In the genomic region with DNA sequence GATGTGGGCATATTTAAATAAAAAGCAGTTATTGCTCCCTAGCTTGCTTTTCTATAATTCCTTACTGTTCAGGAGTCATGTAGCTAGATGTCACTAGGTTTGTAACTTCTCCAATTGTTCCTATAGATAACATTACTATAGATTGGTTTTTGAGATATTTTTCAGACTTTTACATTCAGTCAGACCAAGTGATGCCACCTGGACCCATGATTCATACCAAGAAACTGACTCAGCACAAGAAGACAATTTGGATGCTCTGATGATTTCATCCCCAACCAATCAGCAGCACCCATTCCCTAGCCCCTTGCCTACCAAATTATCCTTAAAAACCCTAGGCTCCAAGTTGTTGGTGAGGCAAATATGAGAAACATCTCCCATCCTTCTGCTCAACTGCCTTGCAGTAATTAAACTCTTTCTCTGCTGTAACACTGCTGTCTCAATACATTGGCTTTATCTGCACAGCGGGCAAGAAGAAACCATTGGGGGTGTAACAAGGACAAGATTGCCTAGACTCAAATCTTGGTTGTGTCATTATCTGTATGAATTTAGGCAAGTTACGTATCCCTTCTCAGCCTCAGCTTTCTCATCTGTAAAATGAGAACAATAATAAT, we compare ENCODE assay signal across 17 cellular contexts. TPM values are rescaled to one million over a fixed set of nuclear protein-coding genes. Genes with fewer than 3 reads are reported as not detected.
A peak's percentile ranks its signal among the peaks of the same experiment; 100 is the strongest.
DNase-seq lines count a peak whose midpoint lies in the region; ATAC-seq, FAIRE-seq and TF ChIP-seq lines count a peak whose summit lies in the region.
"Had no signal": no experiment of that assay in that cellular context is flagged by ENCODE, and none has a peak within 500 bp of the region (broad histone marks: within the 10 kb centered on the region; RNA-seq: fewer than 3 reads in every experiment).

No MANE protein-coding gene starts in this region.

- H3K27ac Mint-ChIP-seq in activated CD4-positive, alpha-beta T cell treated with anti-CD3 and anti-CD28 coated beads for 36 hours: no peak overlapping the region
- no peak overlapping the region for H3K27ac Mint-ChIP-seq in neural progenitor cell
- H3K27ac Mint-ChIP-seq: CD8-positive, alpha-beta memory T cell had no signal

- no peak for TF ChIP-seq CTCF in HCT116 (IDR thresholded peaks at IDR 0.05 in 2 of 3, conservative IDR thresholded peaks at IDR 0.05 in 1 of 3; ENCODE audit: borderline replicate concordance in 1 of 3, insufficient read depth in 1 of 3, low read depth in 2 of 3, low read length in 2 of 3)
- TF ChIP-seq CTCF in GM12878 (IDR thresholded peaks at IDR 0.05 in 2 of 3, conservative IDR thresholded peaks at IDR 0.05 in 1 of 3; ENCODE audit: control insufficient read depth in 2 of 3, extremely low read depth in 1 of 3, insufficient read depth in 1 of 3, low read depth in 3 of 3, low read length in 3 of 3): no peak
- no peak for TF ChIP-seq CTCF in neural progenitor cell (IDR thresholded peaks at IDR 0.05)
- TF ChIP-seq CTCF in spleen (IDR thresholded peaks at IDR 0.05 in 8 of 11, conservative IDR thresholded peaks at IDR 0.05 in 3 of 11): no peak

- H3K36me3 Mint-ChIP-seq in activated CD4-positive, alpha-beta T cell treated with anti-CD3 and anti-CD28 coated beads for 36 hours (ENCODE audit: low read depth): peaks cover 5% of the 10 kb centered on the region
- peaks cover 2% of the 10 kb centered on the region for H3K36me3 Mint-ChIP-seq in neural progenitor cell

- FAIRE-seq in GM12878 (lab: Jason Lieb, UNC): no peak
- FAIRE-seq: GM18507, H54 had no signal

- no peak overlapping the region for H3K9ac ChIP-seq in HCT116 (ENCODE audit: low read length)
- no peak overlapping the region for H3K9ac ChIP-seq in GM12878 (ENCODE audit: control insufficient read depth, insufficient read depth, low read length)
- no peak overlapping the region for H3K9ac ChIP-seq in neural progenitor cell
- H3K9ac ChIP-seq: BLaER1 had no signal

- intact Hi-C loops in activated CD4-positive, alpha-beta T cell treated with anti-CD3 and anti-CD28 coated beads for 36 hours (cut with DNase I, micrococcal nuclease): no loop called here
- intact Hi-C loops in HCT116 (cut with micrococcal nuclease): no loop called here
- intact Hi-C loops in GM12878 (cut with micrococcal nuclease; ENCODE audit: unreplicated experiment): no loop called here
- intact Hi-C loops in right cardiac atrium (cut with DNase I): no loop called here
- intact Hi-C loops in spleen (cut with DNase I; ENCODE audit: low total_unique reads): no loop called here

- H3K9me3 ChIP-seq in HCT116 (ENCODE audit: control insufficient read depth in 1 of 2, insufficient read depth in 1 of 2, low read depth in 1 of 2, low read length in 2 of 2) (peaks cover 0 to 6% of the 10 kb centered on the region in 2 experiments; a peak in 1 of 4 replicates), GM12878 (replicated peaks; ENCODE audit: control insufficient read depth, insufficient read depth, low read length) (peaks cover 2% of the 10 kb centered on the region; the same call in 1 of the 3 replicates), neural progenitor cell (ENCODE audit: low read depth) (peaks cover 3% of the 10 kb centered on the region), right cardiac atrium (ENCODE audit: control insufficient read depth, low read length) (no peaks in the 10 kb centered on the region), spleen (peaks cover 0 to 22% (median 16%) of the 10 kb centered on the region in 8 donors)

- POLR2A ChIA-PET in activated CD4-positive, alpha-beta T cell treated with anti-CD3 and anti-CD28 coated beads for 36 hours (lab: Charles Lee): no interaction called here
- POLR2A ChIA-PET in HCT116 (lab: Charles Lee): no interaction called here
- POLR2A ChIA-PET in GM12878 (lab: Charles Lee): no interaction called here

- peaks cover 2% of the 10 kb centered on the region for H3K27me3 Mint-ChIP-seq in activated CD4-positive, alpha-beta T cell treated with anti-CD3 and anti-CD28 coated beads for 36 hours
- no peaks in the 10 kb centered on the region for H3K27me3 Mint-ChIP-seq in neural progenitor cell (ENCODE audit: insufficient read depth, low read depth)
- H3K27me3 Mint-ChIP-seq: CD8-positive, alpha-beta memory T cell had no signal

- in situ Hi-C loops in GM12878 (cut with MboI): no loop called here

- H3K4me3 ChIP-seq in HCT116 (replicated peaks in 1 of 2; ENCODE audit: low read depth in 1 of 2, low read length in 2 of 2) (no peak overlapping the region), GM12878 (no peak overlapping the region), neural progenitor cell (no peak overlapping the region), right cardiac atrium (ENCODE audit: low read length) (no peak overlapping the region), spleen (no peak overlapping the region)
- H3K4me3 ChIP-seq: BLaER1 had no signal

- no TSS peak for BruUV-seq in HCT116 (replicated peaks; lab: Mats Ljungman, UMichigan)
- BruUV-seq in GM12878 (replicated peaks; lab: Mats Ljungman, UMichigan): no TSS peak

- peak; percentile 13 for DNase-seq in activated CD4-positive, alpha-beta T cell treated with anti-CD3 and anti-CD28 coated beads for 36 hours
- no peak for DNase-seq in activated CD4-positive, alpha-beta T cell treated with anti-CD3 and anti-CD28 coated beads, Interleukin-2, amount 50 U/mL, for 1 hour
- DNase-seq in HCT116 (ENCODE audit: low read depth, low spot score) (no peak), GM12878 (ENCODE audit: low read depth, low spot score) (no peak), neural progenitor cell (ENCODE audit: low spot score) (no peak), caudate nucleus (lab: John Stamatoyannopoulos, UW) (no peak), right cardiac atrium (no peak), spleen (no peak)
- DNase-seq: AML-193; Caco-2; CD8-positive, alpha-beta memory T cell; DMS53; GF-D8 had no signal

- H4K20me1 ChIP-seq in HCT116 (ENCODE audit: insufficient read depth) (no peaks in the 10 kb centered on the region), GM12878 (ENCODE audit: control insufficient read depth, insufficient read depth) (no peaks in the 10 kb centered on the region), neural progenitor cell (ENCODE audit: low read depth) (no peaks in the 10 kb centered on the region)
- H4K20me1 ChIP-seq: BLaER1 had no signal

- RAD21 ChIA-PET in HCT116 (lab: Charles Lee; ENCODE audit: low non-redundant PET in 1 of 2, low total read pairs in 2 of 2, uncharacterized antibody in 2 of 2, unreplicated experiment in 2 of 2): no interaction called here
- RAD21 ChIA-PET in GM12878 (lab: Charles Lee; ENCODE audit: unreplicated experiment): no interaction called here

- no peak overlapping the region for H2AFZ ChIP-seq in HCT116 (ENCODE audit: low read depth, low read length, poor library complexity, severe bottlenecking)
- H2AFZ ChIP-seq in GM12878 (ENCODE audit: control insufficient read depth, low read depth, low read length): no peak overlapping the region
- no peak overlapping the region for H2AFZ ChIP-seq in neural progenitor cell (replicated peaks)

- H3F3A ChIP-seq in neural progenitor cell (ENCODE audit: low read depth): no peaks in the 10 kb centered on the region

- no peak overlapping the region for H3K27ac ChIP-seq in HCT116 (ENCODE audit: low read depth, low read length)
- no peak overlapping the region for H3K27ac ChIP-seq in GM12878 (ENCODE audit: control insufficient read depth, insufficient read depth)
- H3K27ac ChIP-seq in neural progenitor cell: no peak overlapping the region
- H3K27ac ChIP-seq in caudate nucleus (ENCODE audit: low read depth, low read length): no peak overlapping the region
- H3K27ac ChIP-seq in right cardiac atrium (ENCODE audit: low read length): no peak overlapping the region
- H3K27ac ChIP-seq in spleen: no peak overlapping the region
- H3K27ac ChIP-seq: 22Rv1, BLaER1 had no signal

- H3K9me3 Mint-ChIP-seq in activated CD4-positive, alpha-beta T cell treated with anti-CD3 and anti-CD28 coated beads for 36 hours (ENCODE audit: low read depth): peaks cover 5% of the 10 kb centered on the region
- H3K9me3 Mint-ChIP-seq in neural progenitor cell: peaks cover 15% of the 10 kb centered on the region

- H3K4me1 ChIP-seq in HCT116 (ENCODE audit: control insufficient read depth in 1 of 2, insufficient read depth in 2 of 2, low read length in 2 of 2): no peaks in the 10 kb centered on the region
- no peaks in the 10 kb centered on the region for H3K4me1 ChIP-seq in GM12878 (ENCODE audit: control insufficient read depth, insufficient read depth, low read length)
- H3K4me1 ChIP-seq in neural progenitor cell: no peaks in the 10 kb centered on the region
- peaks cover 3% of the 10 kb centered on the region for H3K4me1 ChIP-seq in right cardiac atrium (ENCODE audit: control insufficient read depth, insufficient read depth, low read length)
- no peaks in the 10 kb centered on the region for H3K4me1 ChIP-seq in spleen
- H3K4me1 ChIP-seq: BLaER1, Caco-2 had no signal

- 86% methylated on average over 2 of the region's 2 CpGs for WGBS in GM12878 (ENCODE audit: insufficient coverage, insufficient replicate concordance, low lambda C conversion rate, missing lambda C conversion rate)
- 97% methylated on average over 2 of the region's 2 CpGs for WGBS in right cardiac atrium
- 93 to 100% (median 95%) methylated on average over 2 of the region's 2 CpGs for WGBS in spleen, 5 donors

- no peaks in the 10 kb centered on the region for H3K9me2 ChIP-seq in HCT116 (ENCODE audit: insufficient read depth)

- ATAC-seq in activated CD4-positive, alpha-beta T cell treated with anti-CD3 and anti-CD28 coated beads for 36 hours: peak; percentile 65
- ATAC-seq in HCT116 (no peak), GM12878 (no peak), right cardiac atrium (no peak)

- H3K36me3 ChIP-seq in HCT116 (ENCODE audit: control insufficient read depth in 1 of 2, insufficient read depth in 2 of 2, low read length in 2 of 2) (no peaks in the 10 kb centered on the region), GM12878 (ENCODE audit: control insufficient read depth in 2 of 2, insufficient read depth in 2 of 2, low read length in 1 of 2) (no peaks in the 10 kb centered on the region), neural progenitor cell (no peaks in the 10 kb centered on the region), spleen (no peaks in the 10 kb centered on the region)
- H3K36me3 ChIP-seq: BLaER1 had no signal

- CTCF ChIA-PET in activated CD4-positive, alpha-beta T cell treated with anti-CD3 and anti-CD28 coated beads for 36 hours (lab: Charles Lee): no interaction called here
- CTCF ChIA-PET in HCT116 (lab: Charles Lee): no interaction called here
- CTCF ChIA-PET in GM12878 (lab: Yijun Ruan, JAX): interaction anchor here (2.4 kb wide), 1 partner anchor 10 kb away, joined by 7 read pairs; no protein-coding TSS in a partner anchor

- SMC1A ChIA-PET in GM12878 (lab: Charles Lee; ENCODE audit: uncharacterized antibody, unreplicated experiment): no interaction called here

- TF ChIP-seq POLR2A in HCT116 (IDR thresholded peaks at IDR 0.05; ENCODE audit: borderline replicate concordance, extremely low read depth, insufficient read depth, insufficient read length) (no peak), GM12878 (IDR thresholded peaks at IDR 0.05; ENCODE audit: low read depth, low read length) (no peak), spleen (IDR thresholded peaks at IDR 0.05) (no peak)

- H3K4me1 Mint-ChIP-seq in activated CD4-positive, alpha-beta T cell treated with anti-CD3 and anti-CD28 coated beads for 36 hours: no peaks in the 10 kb centered on the region
- peaks cover 13% of the 10 kb centered on the region for H3K4me1 Mint-ChIP-seq in neural progenitor cell
- H3K4me1 Mint-ChIP-seq: CD8-positive, alpha-beta memory T cell had no signal

- H3K4me3 Mint-ChIP-seq in activated CD4-positive, alpha-beta T cell treated with anti-CD3 and anti-CD28 coated beads for 36 hours: no peak overlapping the region
- peak overlapping the region; percentile 46 for H3K4me3 Mint-ChIP-seq in neural progenitor cell
- H3K4me3 Mint-ChIP-seq: CD8-positive, alpha-beta memory T cell had no signal

- H3K27me3 ChIP-seq in HCT116 (ENCODE audit: insufficient read depth, low read length) (no peaks in the 10 kb centered on the region), GM12878 (replicated peaks in 1 of 2; ENCODE audit: control insufficient read depth in 2 of 2, insufficient read depth in 2 of 2, low read length in 1 of 2) (no peaks in the 10 kb centered on the region), neural progenitor cell (no peaks in the 10 kb centered on the region), right cardiac atrium (ENCODE audit: control insufficient read depth, insufficient read depth) (no peaks in the 10 kb centered on the region), spleen (replicated peaks in 1 of 7) (no peaks in the 10 kb centered on the region)
- H3K27me3 ChIP-seq: BLaER1 had no signal

- no peak for TF ChIP-seq RAD21 in HCT116 (IDR thresholded peaks at IDR 0.05; ENCODE audit: low read depth)
- TF ChIP-seq RAD21 in GM12878 (IDR thresholded peaks at IDR 0.05; ENCODE audit: insufficient read depth, low read depth, low read length): no peak

- no peak for TF ChIP-seq EP300 in GM12878 (IDR thresholded peaks at IDR 0.05; ENCODE audit: borderline replicate concordance in 1 of 2, control insufficient read depth in 1 of 2, low read depth in 2 of 2, low read length in 2 of 2)

- H3K79me2 ChIP-seq in HCT116 (ENCODE audit: insufficient read depth, low read length): no peaks in the 10 kb centered on the region
- no peaks in the 10 kb centered on the region for H3K79me2 ChIP-seq in GM12878 (ENCODE audit: control insufficient read depth, insufficient read depth, low read length)
- no peaks in the 10 kb centered on the region for H3K79me2 ChIP-seq in neural progenitor cell (ENCODE audit: low read depth)

- H3K4me2 ChIP-seq in HCT116 (ENCODE audit: low read length) (no peak overlapping the region), GM12878 (ENCODE audit: control insufficient read depth, insufficient read depth) (no peak overlapping the region), neural progenitor cell (no peak overlapping the region)
- H3K4me2 ChIP-seq: BLaER1 had no signal

RNA-seq across cellular contexts. Expression of gene NEIL3, which starts 11.8 kb away (rescaled TPM):
- 10 to 100 TPM; 18.1 to 18.6 TPM for total RNA-seq in activated CD4-positive, alpha-beta T cell treated with anti-CD3 and anti-CD28 coated beads for 36 hours
- total RNA-seq in HCT116 (2021; ENCODE audit: unreplicated experiment): 18.1 TPM
- polyA plus RNA-seq in HCT116 (2012): 6.4 and 9.8 TPM in 2 replicates
- total RNA-seq in GM12878 (2013; cell fraction: nucleolus; rRNA removed): 14.3 and 14.8 TPM in 2 replicates
- total RNA-seq in GM12878 (2014; rRNA removed): 8.5 and 10.7 TPM in 2 replicates
- 9.7 and 10.6 TPM in 2 replicates for total RNA-seq in GM12878 (2014; rRNA removed; fragmentation: Illumina TruSeq; extraction: Trizol)
- total RNA-seq in GM12878 (2021): 7.6 and 7.9 TPM in 2 replicates
- 1.4 TPM for polyA plus RNA-seq in GM12878 (2011; ENCODE audit: low read depth)
- polyA plus RNA-seq in GM12878 (2011; rRNA removed): 13.1 and 18.9 TPM in 2 replicates
- 6.0 and 6.5 TPM in 2 replicates for polyA plus RNA-seq in GM12878 (2011; cell fraction: cytosol; rRNA removed)
- 9.4 and 12.9 TPM in 2 replicates for polyA plus RNA-seq in GM12878 (2011; cell fraction: nucleus; rRNA removed)
- 1.2 and 4.0 TPM in 2 replicates for polyA plus RNA-seq in GM12878 (2012)
- polyA plus RNA-seq in GM12878 (2014; fragmentation: Illumina TruSeq; extraction: Trizol): 9.4 and 9.5 TPM in 2 replicates
- polyA plus RNA-seq in GM12878 (2014; fragmentation: Nextera tagmentation; extraction: Ambion mirVana): 1 to 10 TPM; 3.0 to 3.4 TPM
- polyA plus RNA-seq in GM12878 (2014; rRNA removed): 7.1 and 7.4 TPM in 2 replicates
- polyA plus RNA-seq in GM12878 (2016; fragmentation: Nextera tagmentation; extraction: Ambion mirVana): 10 to 100 TPM; 13.5 to 13.8 TPM
- 10.6 and 12.6 TPM in 2 replicates for polyA minus RNA-seq in GM12878 (2011; rRNA and poly(A)+ RNA removed)
- 5.2 and 6.2 TPM in 2 replicates for polyA minus RNA-seq in GM12878 (2011; cell fraction: cytosol; rRNA and poly(A)+ RNA removed)
- 12.9 and 21.1 TPM in 2 replicates for polyA minus RNA-seq in GM12878 (2011; cell fraction: nucleus; rRNA and poly(A)+ RNA removed)
- 21.3 and 26.3 TPM in 2 replicates for total RNA-seq in neural progenitor cell (ENCODE audit: low replicate concordance)
- total RNA-seq in right cardiac atrium: under 1 TPM; 0.14 to 0.38 (median 0.27) TPM
- not detected for polyA plus RNA-seq in right cardiac atrium
- 1 to 10 TPM; 1.3 to 3.3 (median 2.9) TPM for total RNA-seq in spleen
- polyA plus RNA-seq in spleen: under 1 TPM; 0.30 to 0.85 (median 0.45) TPM
